Comparison of ENCODE assay signal across 1 cellular context in genomic region chr17:81846743-81847689, GRCh38.
TF ChIP-seq lines count a peak whose summit lies in the region.

No MANE protein-coding gene starts in this region.

TF ChIP-seq in K562, 482 proteins besides CTCF, POLR2A, EP300 and RAD21:
- no peak for TF ChIP-seq ZNF239 (CRISPR knock-in tag; IDR thresholded peaks at IDR 0.05)
- TF ChIP-seq RBFOX2 (IDR thresholded peaks at IDR 0.05; ENCODE audit: low read depth, low read length): peak; percentile 61
- no peak for TF ChIP-seq DMBX1 (CRISPR knock-in tag; IDR thresholded peaks at IDR 0.05; ENCODE audit: borderline replicate concordance)
- TF ChIP-seq CC2D1A (IDR thresholded peaks at IDR 0.05): no peak
- no peak for TF ChIP-seq PCBP2 (IDR thresholded peaks at IDR 0.05; ENCODE audit: low read depth, low read length, poor library complexity, severe bottlenecking)
- TF ChIP-seq POLR2G (IDR thresholded peaks at IDR 0.05; ENCODE audit: low read depth, low read length): peak; percentile 49; the same call in 1 of the 2 replicates
- peak; percentile 70; the same call in 1 of the 2 replicates for TF ChIP-seq POLR2AphosphoS2 (IDR thresholded peaks at IDR 0.05; ENCODE audit: low read length)
- 0 out of 2 replicates have a peak, but pooled peaks have one; percentile 7 for TF ChIP-seq POLR2AphosphoS5 (IDR thresholded peaks at IDR 0.05; ENCODE audit: control insufficient read depth, insufficient read depth, low read depth, low read length)
- TF ChIP-seq ZNF76 (CRISPR knock-in tag; IDR thresholded peaks at IDR 0.05; ENCODE audit: borderline replicate concordance): no peak
- TF ChIP-seq HEY1 (CRISPR knock-in tag; IDR thresholded peaks at IDR 0.05; ENCODE audit: borderline replicate concordance): no peak
- no peak for TF ChIP-seq RB1 (IDR thresholded peaks at IDR 0.05; ENCODE audit: low read depth)
- TF ChIP-seq SUPT5H (IDR thresholded peaks at IDR 0.05): 0 out of 2 replicates have a peak, but pooled peaks have one; percentile 32
- no peak for TF ChIP-seq ZNF644 (tag; IDR thresholded peaks at IDR 0.05; ENCODE audit: low read depth)
- TF ChIP-seq ETV5 (CRISPR knock-in tag; IDR thresholded peaks at IDR 0.05; ENCODE audit: low read depth): no peak
- no peak for TF ChIP-seq ZBTB1 (CRISPR knock-in tag; IDR thresholded peaks at IDR 0.05; ENCODE audit: borderline replicate concordance, low read depth)
- no peak for TF ChIP-seq HBP1 (CRISPR knock-in tag; IDR thresholded peaks at IDR 0.05)
- no peak for TF ChIP-seq ZNF224 (CRISPR knock-in tag; IDR thresholded peaks at IDR 0.05)
